Comparison of ENCODE assay signal across 2 cellular contexts in genomic region chr13:42990147-42990990, GRCh38.
TF ChIP-seq lines count a peak whose summit lies in the region.

No MANE protein-coding gene starts in this region.

TF ChIP-seq in liver, 16 proteins besides CTCF, POLR2A, EP300 and RAD21:
- TF ChIP-seq HNF4A (conservative IDR thresholded peaks at IDR 0.05) (no peak), YY1 (IDR thresholded peaks at IDR 0.05) (no peak), HNF4G (IDR thresholded peaks at IDR 0.05) (no peak), SP1 (IDR thresholded peaks at IDR 0.05) (no peak), NR2F2 (IDR thresholded peaks at IDR 0.05) (no peak)
- TF ChIP-seq, protein P1, sequence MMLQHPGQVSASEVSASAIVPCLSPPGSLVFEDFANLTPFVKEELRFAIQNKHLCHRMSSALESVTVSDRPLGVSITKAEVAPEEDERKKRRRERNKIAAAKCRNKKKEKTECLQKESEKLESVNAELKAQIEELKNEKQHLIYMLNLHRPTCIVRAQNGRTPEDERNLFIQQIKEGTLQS (IDR thresholded peaks at IDR 0.05): no peak
- TF ChIP-seq, protein P2, sequence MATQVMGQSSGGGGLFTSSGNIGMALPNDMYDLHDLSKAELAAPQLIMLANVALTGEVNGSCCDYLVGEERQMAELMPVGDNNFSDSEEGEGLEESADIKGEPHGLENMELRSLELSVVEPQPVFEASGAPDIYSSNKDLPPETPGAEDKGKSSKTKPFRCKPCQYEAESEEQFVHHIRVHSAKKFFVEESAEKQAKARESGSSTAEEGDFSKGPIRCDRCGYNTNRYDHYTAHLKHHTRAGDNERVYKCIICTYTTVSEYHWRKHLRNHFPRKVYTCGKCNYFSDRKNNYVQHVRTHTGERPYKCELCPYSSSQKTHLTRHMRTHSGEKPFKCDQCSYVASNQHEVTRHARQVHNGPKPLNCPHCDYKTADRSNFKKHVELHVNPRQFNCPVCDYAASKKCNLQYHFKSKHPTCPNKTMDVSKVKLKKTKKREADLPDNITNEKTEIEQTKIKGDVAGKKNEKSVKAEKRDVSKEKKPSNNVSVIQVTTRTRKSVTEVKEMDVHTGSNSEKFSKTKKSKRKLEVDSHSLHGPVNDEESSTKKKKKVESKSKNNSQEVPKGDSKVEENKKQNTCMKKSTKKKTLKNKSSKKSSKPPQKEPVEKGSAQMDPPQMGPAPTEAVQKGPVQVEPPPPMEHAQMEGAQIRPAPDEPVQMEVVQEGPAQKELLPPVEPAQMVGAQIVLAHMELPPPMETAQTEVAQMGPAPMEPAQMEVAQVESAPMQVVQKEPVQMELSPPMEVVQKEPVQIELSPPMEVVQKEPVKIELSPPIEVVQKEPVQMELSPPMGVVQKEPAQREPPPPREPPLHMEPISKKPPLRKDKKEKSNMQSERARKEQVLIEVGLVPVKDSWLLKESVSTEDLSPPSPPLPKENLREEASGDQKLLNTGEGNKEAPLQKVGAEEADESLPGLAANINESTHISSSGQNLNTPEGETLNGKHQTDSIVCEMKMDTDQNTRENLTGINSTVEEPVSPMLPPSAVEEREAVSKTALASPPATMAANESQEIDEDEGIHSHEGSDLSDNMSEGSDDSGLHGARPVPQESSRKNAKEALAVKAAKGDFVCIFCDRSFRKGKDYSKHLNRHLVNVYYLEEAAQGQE (IDR thresholded peaks at IDR 0.05): no peak

TF ChIP-seq in HepG2, 621 proteins besides CTCF, POLR2A, EP300 and RAD21:
- TF ChIP-seq NCOA2 (CRISPR knock-in tag; IDR thresholded peaks at IDR 0.05) (no peak), ZFX (CRISPR knock-in tag; IDR thresholded peaks at IDR 0.05; ENCODE audit: low read depth) (no peak), ZNF703 (CRISPR knock-in tag; IDR thresholded peaks at IDR 0.05; ENCODE audit: borderline replicate concordance) (no peak), ZNF335 (CRISPR knock-in tag; IDR thresholded peaks at IDR 0.05) (no peak), SCMH1 (CRISPR knock-in tag; IDR thresholded peaks at IDR 0.05; ENCODE audit: borderline replicate concordance) (no peak), SP5 (CRISPR knock-in tag; IDR thresholded peaks at IDR 0.05; ENCODE audit: borderline replicate concordance, low read depth) (no peak), ZFYVE20 (CRISPR knock-in tag; IDR thresholded peaks at IDR 0.05; ENCODE audit: borderline replicate concordance, low read depth) (no peak), RBM39 (IDR thresholded peaks at IDR 0.05; ENCODE audit: low read depth, low read length, poor library complexity, severe bottlenecking) (no peak), KMT2A (CRISPR knock-in tag; IDR thresholded peaks at IDR 0.05) (no peak), ZNF75D (CRISPR knock-in tag; IDR thresholded peaks at IDR 0.05; ENCODE audit: borderline replicate concordance) (no peak), TOPORS (CRISPR knock-in tag; IDR thresholded peaks at IDR 0.05) (no peak), SIX4 (CRISPR knock-in tag; IDR thresholded peaks at IDR 0.05) (no peak), FOXO1 (CRISPR knock-in tag; IDR thresholded peaks at IDR 0.05) (no peak), REXO4 (CRISPR knock-in tag; IDR thresholded peaks at IDR 0.05; ENCODE audit: borderline replicate concordance) (no peak), SOX5 (CRISPR knock-in tag; IDR thresholded peaks at IDR 0.05; ENCODE audit: borderline replicate concordance) (no peak), HDAC1 (CRISPR knock-in tag; IDR thresholded peaks at IDR 0.05) (no peak), RERE (CRISPR knock-in tag; IDR thresholded peaks at IDR 0.05; ENCODE audit: low read depth) (no peak), ZFAT (CRISPR knock-in tag; conservative IDR thresholded peaks at IDR 0.05) (no peak)
- TF ChIP-seq, protein P3, sequence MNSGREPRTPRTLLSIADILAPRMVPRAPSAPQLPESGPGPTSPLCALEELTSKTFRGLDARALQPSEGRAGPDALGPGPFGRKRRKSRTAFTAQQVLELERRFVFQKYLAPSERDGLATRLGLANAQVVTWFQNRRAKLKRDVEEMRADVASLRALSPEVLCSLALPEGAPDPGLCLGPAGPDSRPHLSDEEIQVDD (CRISPR knock-in tag; IDR thresholded peaks at IDR 0.05; ENCODE audit: borderline replicate concordance): no peak
